Comparison of ENCODE assay signal across 1 cellular context in genomic region chr4:694341-694940, GRCh38. TPM values are rescaled to one million over a fixed set of nuclear protein-coding genes. Genes with fewer than 3 reads are reported as not detected.
"Had no signal": no experiment of that assay in that cellular context is flagged by ENCODE, and none has a peak within 500 bp of the region (broad histone marks: within the 10 kb centered on the region; RNA-seq: fewer than 3 reads in every experiment).

No MANE protein-coding gene starts in this region.

RNA-seq across cellular contexts. Expression of gene SLC49A3, which starts 5.5 kb away (rescaled TPM):
- total RNA-seq: myocyte had no signal
